Comparison of ENCODE assay signal across 20 cellular contexts in genomic region chr7:140285938-140286337, GRCh38.
A peak's percentile ranks its signal among the peaks of the same experiment; 100 is the strongest.
DNase-seq lines count a peak whose midpoint lies in the region; ATAC-seq and TF ChIP-seq lines count a peak whose summit lies in the region.
"Had no signal": no experiment of that assay in that cellular context is flagged by ENCODE, and none has a peak within 500 bp of the region (broad histone marks: within the 10 kb centered on the region; RNA-seq: fewer than 3 reads in every experiment).

No MANE protein-coding gene starts in this region.

- peak overlapping the region in 1 of 2 donors; percentile 57 for H3K27ac Mint-ChIP-seq in natural killer cell treated with Interleukin-12 subunit alpha and Interleukin-12 subunit beta and Interleukin-15 and Interleukin-18, amount 100 ng/mL, for 72 hours
- H3K27ac Mint-ChIP-seq in natural killer cell: no peak overlapping the region
- H3K27ac Mint-ChIP-seq: CD4-positive, alpha-beta memory T cell; GM23338 had no signal

- H3K9me3 ChIP-seq in mucosa of descending colon: no peaks in the 10 kb centered on the region
- H3K9me3 ChIP-seq: A549, BE2C, Caco-2 had no signal

- H3K36me3 ChIP-seq in mucosa of descending colon (ENCODE audit: low read depth): no peaks in the 10 kb centered on the region
- H3K36me3 ChIP-seq: BE2C; BLaER1 treated with 17β-estradiol and CSF1 and Interleukin-3, amounts not matched to agents 10 nM and 100 nM had no signal

- peaks cover 0 to 5% of the 10 kb centered on the region in 2 donors for H3K4me1 Mint-ChIP-seq in natural killer cell treated with Interleukin-12 subunit alpha and Interleukin-12 subunit beta and Interleukin-15 and Interleukin-18, amount 100 ng/mL, for 72 hours (ENCODE audit: low read depth in 2 of 2)
- H3K4me1 Mint-ChIP-seq in natural killer cell: no peaks in the 10 kb centered on the region
- H3K4me1 Mint-ChIP-seq: CD4-positive, alpha-beta memory T cell; GM23338 had no signal

- H3K36me3 Mint-ChIP-seq in natural killer cell treated with Interleukin-12 subunit alpha and Interleukin-12 subunit beta and Interleukin-15 and Interleukin-18, amount 100 ng/mL, for 72 hours: no peaks in the 10 kb centered on the region
- no peaks in the 10 kb centered on the region for H3K36me3 Mint-ChIP-seq in natural killer cell
- H3K36me3 Mint-ChIP-seq: CD14-positive monocyte; CD4-positive, alpha-beta memory T cell had no signal

- H3K4me3 Mint-ChIP-seq in natural killer cell treated with Interleukin-12 subunit alpha and Interleukin-12 subunit beta and Interleukin-15 and Interleukin-18, amount 100 ng/mL, for 72 hours: no peak overlapping the region
- H3K4me3 Mint-ChIP-seq in natural killer cell: no peak overlapping the region
- H3K4me3 Mint-ChIP-seq: CD4-positive, alpha-beta memory T cell; GM23338; H9 had no signal

- no peak for ATAC-seq in natural killer cell treated with Interleukin-12 subunit alpha and Interleukin-12 subunit beta and Interleukin-15 and Interleukin-18, amount 100 ng/mL, for 72 hours
- ATAC-seq in natural killer cell (no peak), left colon (peak; percentile 61), mucosa of descending colon (peak; percentile 38), HG03039 (IDR thresholded peaks at IDR 0.05; ENCODE audit: unreplicated experiment) (no peak)
- ATAC-seq: GM23338, HCT116 had no signal

- DNase-seq in natural killer cell treated with Interleukin-12 subunit alpha and Interleukin-12 subunit beta and Interleukin-15 and Interleukin-18, amount 100 ng/mL, for 72 hours (ENCODE audit: low spot score): peak; percentile 20
- DNase-seq in natural killer cell: no peak
- DNase-seq in left colon: no peak
- no peak for DNase-seq in mucosa of descending colon
- no peak for DNase-seq in SKM-1 (lab: John Stamatoyannopoulos, UW; ENCODE audit: unreplicated experiment)
- DNase-seq: 8988T; ACHN; AML-193; BE2C; Caco-2; CD4-positive, alpha-beta memory T cell; DMS153; DND-41; H9 had no signal

- H3K27me3 Mint-ChIP-seq in natural killer cell treated with Interleukin-12 subunit alpha and Interleukin-12 subunit beta and Interleukin-15 and Interleukin-18, amount 100 ng/mL, for 72 hours: peaks cover 0 to 3% of the 10 kb centered on the region in 2 donors
- H3K27me3 Mint-ChIP-seq in natural killer cell (ENCODE audit: low read depth in 2 of 2): no peaks in the 10 kb centered on the region
- H3K27me3 Mint-ChIP-seq: CD4-positive, alpha-beta memory T cell had no signal

- no peaks in the 10 kb centered on the region for H3K4me1 ChIP-seq in mucosa of descending colon (ENCODE audit: low read depth)
- H3K4me1 ChIP-seq: A549, BE2C, Caco-2 had no signal

- no peak overlapping the region for H3K4me3 ChIP-seq in mucosa of descending colon
- H3K4me3 ChIP-seq: A549; BLaER1 treated with 17β-estradiol and CSF1 and Interleukin-3, amounts not matched to agents 10 nM and 100 nM; GM23338 had no signal

- H3K9me3 Mint-ChIP-seq in natural killer cell treated with Interleukin-12 subunit alpha and Interleukin-12 subunit beta and Interleukin-15 and Interleukin-18, amount 100 ng/mL, for 72 hours: no peaks in the 10 kb centered on the region
- H3K9me3 Mint-ChIP-seq in natural killer cell: no peaks in the 10 kb centered on the region
- H3K9me3 Mint-ChIP-seq: GM23338, H9 had no signal

- no peak for TF ChIP-seq CTCF in natural killer cell (IDR thresholded peaks at IDR 0.05)
- TF ChIP-seq CTCF in mucosa of descending colon (IDR thresholded peaks at IDR 0.05): no peak

- intact Hi-C loops in natural killer cell (cut with micrococcal nuclease) (no loop called here), left colon (cut with DNase I, micrococcal nuclease) (no loop called here), mucosa of descending colon (cut with DNase I, micrococcal nuclease) (no loop called here)

Comparison
In these comparisons a context has a peak if more than half of its experiments do, and no peak if none do; other contexts are left out.
1. ATAC-seq: peak in left colon (single experiment) and mucosa of descending colon (single experiment); none in natural killer cell treated with Interleukin-12 subunit alpha and Interleukin-12 subunit beta and Interleukin-15 and Interleukin-18, amount 100 ng/mL, for 72 hours (0 of 2), natural killer cell (0 of 3) and HG03039 (single experiment).